ENCODE assay signal across 1 cellular context in genomic region chr17:80220709-80221215, GRCh38.
TF ChIP-seq lines count a peak whose summit lies in the region.

No MANE protein-coding gene starts in this region.

TF ChIP-seq in IMR-90, 13 proteins besides CTCF, POLR2A, EP300 and RAD21:
- TF ChIP-seq MAZ (IDR thresholded peaks at IDR 0.05; ENCODE audit: borderline replicate concordance, low read depth, low read length), result peak; percentile 50; the same call in 1 of the 2 replicates
- no peak for TF ChIP-seq MAFK (IDR thresholded peaks at IDR 0.05; ENCODE audit: low read depth, low read length)
